Comparison of ENCODE assay signal across 18 cellular contexts in the genomic region with DNA sequence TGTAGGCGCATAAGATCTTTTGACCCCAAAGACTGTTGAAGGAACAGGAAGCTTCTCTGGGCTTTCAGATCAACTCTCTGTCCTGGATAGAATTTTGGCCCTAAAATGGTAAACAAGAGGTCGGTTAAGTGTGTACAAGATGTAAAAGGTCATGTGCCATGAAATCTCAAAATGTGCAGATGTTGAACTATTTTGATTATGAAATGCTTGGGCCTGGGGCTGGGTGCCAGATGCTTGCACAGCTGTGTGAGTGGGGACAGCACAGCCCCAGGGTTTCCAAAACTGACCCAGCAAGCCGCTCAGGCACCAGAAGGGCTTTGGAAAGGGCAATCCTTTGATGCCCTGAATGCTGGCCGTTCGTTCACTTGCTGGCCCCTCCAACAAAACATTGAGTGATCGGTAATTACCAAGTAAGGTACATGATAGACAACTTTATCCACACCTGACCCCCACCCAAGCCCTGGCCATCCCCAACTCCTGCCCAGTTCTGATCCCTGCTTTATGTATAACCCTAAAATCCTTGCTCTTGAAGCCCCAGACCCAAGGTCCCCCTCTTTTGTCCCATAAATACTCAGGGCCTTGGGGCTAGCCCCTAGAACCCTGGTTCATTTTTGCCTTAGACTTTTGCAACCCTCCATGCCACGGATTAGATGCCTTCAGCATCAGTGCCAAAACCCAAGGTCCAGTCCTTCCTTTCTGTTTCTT. TPM values are rescaled to one million over a fixed set of nuclear protein-coding genes. Genes with fewer than 3 reads are reported as not detected.
DNase-seq lines count a peak whose midpoint lies in the region; ATAC-seq and TF ChIP-seq lines count a peak whose summit lies in the region.
"Had no signal": no experiment of that assay in that cellular context is flagged by ENCODE, and none has a peak within 500 bp of the region (broad histone marks: within the 10 kb centered on the region; RNA-seq: fewer than 3 reads in every experiment).

No MANE protein-coding gene starts in this region.

- no peak overlapping the region for H3K27ac ChIP-seq in coronary artery
- H3K27ac ChIP-seq: RWPE1, VCaP had no signal

- TF ChIP-seq CTCF in AG10803 (conservative IDR thresholded peaks at IDR 0.05; ENCODE audit: low read length), result no peak
- TF ChIP-seq CTCF in coronary artery (IDR thresholded peaks at IDR 0.05), result no peak

- no peak for ATAC-seq in GM21381 (IDR thresholded peaks at IDR 0.05; ENCODE audit: unreplicated experiment)
- no peak for ATAC-seq in GM21360 (IDR thresholded peaks at IDR 0.05; ENCODE audit: unreplicated experiment)
- ATAC-seq: natural killer cell had no signal

- DNase-seq in AG10803 (ENCODE audit: low read depth) (peak; percentile 23), coronary artery (ENCODE audit: low spot score) (peak; percentile 57), mesenteric fat pad (ENCODE audit: low spot score) (peak; percentile 85)
- DNase-seq in stimulated activated CD4-positive, alpha-beta T cell treated with anti-CD3 and anti-CD28 coated beads, Interleukin-15, amount 100 ng/mL, for 24 hours, result no peak
- DNase-seq: amniotic stem cell; CD8-positive, alpha-beta memory T cell; natural killer cell; NCI-H187; NCI-H446; stomach had no signal

- H3K4me3 ChIP-seq in AG10803 (ENCODE audit: low read length) (no peak overlapping the region), coronary artery (no peak overlapping the region)
- H3K4me3 ChIP-seq: stomach had no signal

RNA-seq across cellular contexts. Expression of gene TMEM239, which starts 1.9 kb away (rescaled TPM):
- total RNA-seq in mesenteric fat pad, result 0.10 TPM
- total RNA-seq: CD8-positive, alpha-beta memory T cell; Daoy; endothelial cell of umbilical vein; lung microvascular endothelial cell; MCF 10A; natural killer cell had no signal

RNA-seq across cellular contexts. Expression of gene C20orf141, which starts 3.3 kb away (rescaled TPM):
- 0.84 TPM for total RNA-seq in mesenteric fat pad
- total RNA-seq: CD8-positive, alpha-beta memory T cell; Daoy; endothelial cell of umbilical vein; lung microvascular endothelial cell; MCF 10A; natural killer cell; stomach had no signal

RNA-seq across cellular contexts. Expression of gene CPXM1, which starts 17.6 kb away (rescaled TPM):
- 57.7 TPM for total RNA-seq in mesenteric fat pad
- total RNA-seq: MCF 10A had no signal

RNA-seq across cellular contexts. Expression of gene PCED1A, which starts 22.4 kb away (rescaled TPM):
- 28.5 TPM for total RNA-seq in mesenteric fat pad

RNA-seq across cellular contexts. Expression of gene VPS16, which starts 22.5 kb away (rescaled TPM):
- 42.0 TPM for total RNA-seq in mesenteric fat pad
